35 cellular contexts compared by ENCODE assay signal in genomic region chr7:146084086-146084485, GRCh38. TPM values are rescaled to one million over a fixed set of nuclear protein-coding genes. Genes with fewer than 3 reads are reported as not detected.
"Had no signal": no experiment of that assay in that cellular context is flagged by ENCODE, and none has a peak within 500 bp of the region (broad histone marks: within the 10 kb centered on the region; RNA-seq: fewer than 3 reads in every experiment).

No MANE protein-coding gene starts in this region.

- H3K27ac ChIP-seq: KMS-11 had no signal

- H3K4me2 ChIP-seq: KMS-11 had no signal

- H3K4me3 ChIP-seq: MG63 had no signal

- H3K27me3 ChIP-seq: MG63 had no signal

- H3K9ac ChIP-seq: KMS-11 had no signal

- H3K9me3 ChIP-seq: MG63 had no signal

- DNase-seq: Karpas-422, Kasumi-1, MG63, MM.1S, MV-4-11, NCI-H1048, NCI-H1092, NCI-H1092 treated with DMSO at 0.1 percent for 48 hours, NCI-H1105, NCI-H1105 treated with DMSO at 0.1 percent for 48 hours, NCI-H1417 treated with DMSO at 0.1 percent for 48 hours, NCI-H1436, NCI-H1436 treated with DMSO at 0.1 percent for 48 hours, NCI-H146, NCI-H1694, NCI-H1694 treated with DMSO at 0.1 percent for 48 hours, NCI-H187, NCI-H187 treated with DMSO at 0.1 percent for 48 hours, NCI-H1930, NCI-H2029, NCI-H2029 treated with DMSO at 0.1 percent for 48 hours, NCI-H2081, NCI-H2081 treated with DMSO at 0.1 percent for 48 hours, NCI-H2107, NCI-H2171, NCI-H2171 treated with DMSO at 0.1 percent for 48 hours, NCI-H2227 treated with DMSO at 0.1 percent for 48 hours, NCI-H226, NCI-H345, NCI-H446, NCI-H446 treated with DMSO at 0.1 percent for 48 hours, NCI-H510A had no signal

- H3K36me3 ChIP-seq: MG63 had no signal

RNA-seq across cellular contexts. Expression of gene CNTNAP2, which starts 32.5 kb away (rescaled TPM):
- total RNA-seq: LHCN-M2, M059J had no signal
